In the genomic region with DNA sequence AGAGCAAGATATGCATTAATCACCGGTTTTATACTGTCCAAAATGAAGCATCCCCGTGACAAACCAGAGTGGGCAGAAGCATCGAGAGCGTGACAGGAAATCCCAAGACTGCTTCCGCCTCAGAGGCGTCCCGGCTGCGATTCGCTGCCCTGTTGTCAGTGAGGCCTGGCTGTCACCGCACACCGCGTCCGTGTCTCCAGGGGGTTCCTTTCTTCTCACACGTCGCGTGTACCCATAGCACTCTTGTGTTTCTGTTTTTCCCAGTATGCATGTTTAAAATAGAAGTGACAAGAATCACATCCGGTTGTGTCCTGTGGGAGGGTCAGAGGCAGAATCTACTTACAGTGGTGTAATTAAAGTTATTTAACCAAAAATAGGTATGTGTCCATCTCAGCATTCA, we compare ENCODE assay signal across 1 cellular context.
TF ChIP-seq lines count a peak whose summit lies in the region.

No MANE protein-coding gene starts in this region.

TF ChIP-seq in GM12878, 131 proteins besides CTCF, POLR2A, EP300 and RAD21:
- 0 out of 2 replicates have a peak, but pooled peaks have one; percentile 14 for TF ChIP-seq PAX5 (IDR thresholded peaks at IDR 0.05; ENCODE audit: borderline replicate concordance, low read depth, low read length)
- TF ChIP-seq MEF2B (IDR thresholded peaks at IDR 0.05; ENCODE audit: partially characterized antibody, poor library complexity, severe bottlenecking): peak; percentile 36
- peak; percentile 3; the same call in 1 of the 2 replicates for TF ChIP-seq SPI1 (IDR thresholded peaks at IDR 0.05; ENCODE audit: borderline replicate concordance, insufficient read depth, low read depth, low read length)
- TF ChIP-seq PKNOX1 (IDR thresholded peaks at IDR 0.05): peak; percentile 33; the same call in 1 of the 2 replicates
- no peak for TF ChIP-seq RFX5 (IDR thresholded peaks at IDR 0.05; ENCODE audit: low read depth, low read length)
